Comparison of ENCODE assay signal across 1 cellular context in genomic region chr5:73452215-73452614, GRCh38.
TF ChIP-seq lines count a peak whose summit lies in the region.

No MANE protein-coding gene starts in this region.

TF ChIP-seq in H1, 55 proteins besides CTCF, POLR2A, EP300 and RAD21:
- TF ChIP-seq FOSL1 (IDR thresholded peaks at IDR 0.05; ENCODE audit: insufficient read depth, low read depth, low read length), result no peak
- no peak for TF ChIP-seq POU5F1 (IDR thresholded peaks at IDR 0.05; ENCODE audit: low read depth, low read length)
- no peak for TF ChIP-seq RNF2 (IDR thresholded peaks at IDR 0.05; ENCODE audit: borderline replicate concordance, low read depth, low read length, missing control alignments, poor library complexity, severe bottlenecking)
- TF ChIP-seq SRF (IDR thresholded peaks at IDR 0.05; ENCODE audit: low read depth, low read length), result no peak
- TF ChIP-seq YY1 (IDR thresholded peaks at IDR 0.05; ENCODE audit: low read depth, low read length), result no peak
- TF ChIP-seq TAF1 (IDR thresholded peaks at IDR 0.05; ENCODE audit: low read depth, low read length), result no peak
- no peak for TF ChIP-seq ASH2L (IDR thresholded peaks at IDR 0.05; ENCODE audit: low read length)
- no peak for TF ChIP-seq CREB1 (IDR thresholded peaks at IDR 0.05)
- no peak for TF ChIP-seq PHF8 (conservative IDR thresholded peaks at IDR 0.05; ENCODE audit: low read depth, low read length)
- TF ChIP-seq RXRA (IDR thresholded peaks at IDR 0.05; ENCODE audit: insufficient read depth, low read depth, low read length), result no peak
- TF ChIP-seq BRCA1 (IDR thresholded peaks at IDR 0.05; ENCODE audit: low read depth, low read length), result no peak
- TF ChIP-seq CHD7 (IDR thresholded peaks at IDR 0.05; ENCODE audit: insufficient replicate concordance, low read length), result no peak
- TF ChIP-seq GTF2F1 (IDR thresholded peaks at IDR 0.05; ENCODE audit: borderline replicate concordance, low read depth, low read length), result no peak
- TF ChIP-seq CBX8 (IDR thresholded peaks at IDR 0.05; ENCODE audit: borderline replicate concordance, low read depth, low read length), result no peak
- TF ChIP-seq CHD1 (IDR thresholded peaks at IDR 0.05; ENCODE audit: low read depth, low read length), result no peak
- no peak for TF ChIP-seq MAFK (IDR thresholded peaks at IDR 0.05; ENCODE audit: low read depth, low read length)
- no peak for TF ChIP-seq MAX (IDR thresholded peaks at IDR 0.05)
- TF ChIP-seq TEAD4 (IDR thresholded peaks at IDR 0.05; ENCODE audit: low read depth, low read length), result no peak
- no peak for TF ChIP-seq SP1 (IDR thresholded peaks at IDR 0.05; ENCODE audit: low read depth, low read length)
- TF ChIP-seq NRF1 (IDR thresholded peaks at IDR 0.05; ENCODE audit: low read depth, low read length), result no peak
